In the genomic region with DNA sequence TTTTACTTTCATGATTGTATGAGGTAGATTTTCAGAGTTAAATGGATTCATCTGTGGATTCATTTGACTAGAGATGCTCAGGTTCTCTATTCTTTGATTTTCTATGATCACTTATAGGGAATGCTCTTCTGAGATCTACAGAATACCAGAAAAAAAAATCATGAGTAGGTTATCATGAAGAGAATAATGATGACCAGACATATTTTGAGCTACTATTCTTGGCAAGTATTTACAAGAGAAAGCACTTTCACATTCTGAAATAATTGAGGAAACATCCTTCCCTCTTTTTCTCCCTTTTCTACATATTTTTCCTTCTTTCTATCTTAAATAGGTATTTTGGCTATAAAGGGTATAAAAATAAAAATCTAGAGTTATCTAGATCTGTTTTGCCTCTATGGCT, we compare ENCODE assay signal across 1 cellular context.
TF ChIP-seq lines count a peak whose summit lies in the region.

No MANE protein-coding gene starts in this region.

TF ChIP-seq in A549, 52 proteins besides CTCF, POLR2A, EP300 and RAD21 (continued from another document):
- TF ChIP-seq FOXS1 (CRISPR knock-in tag; IDR thresholded peaks at IDR 0.05), result no peak
